8 cellular contexts compared by ENCODE assay signal in genomic region chr9:37486256-37486615, GRCh38. TPM values are rescaled to one million over a fixed set of nuclear protein-coding genes. Genes with fewer than 3 reads are reported as not detected.
DNase-seq lines count a peak whose midpoint lies in the region; ATAC-seq and TF ChIP-seq lines count a peak whose summit lies in the region.

No MANE protein-coding gene starts in this region.

- H3K4me1 ChIP-seq in stomach = peaks cover 24 to 44% (median 30%) of the 10 kb centered on the region in 4 donors

- H3K27me3 Mint-ChIP-seq in activated naive CD8-positive, alpha-beta T cell = peaks cover 5% of the 10 kb centered on the region
- peaks cover 3 to 9% (median 9%) of the 10 kb centered on the region in 3 donors for H3K27me3 Mint-ChIP-seq in immature natural killer cell (ENCODE audit: low read depth in 3 of 3)

- H3K4me3 ChIP-seq in stomach = peak overlapping the region; percentile 65 to 93 (median 82)

- intact Hi-C loops in stomach (cut with DNase I; ENCODE audit: low total_unique reads) = no loop called here

- TF ChIP-seq CTCF in stomach (IDR thresholded peaks at IDR 0.05) = no peak

- peaks cover 8% of the 10 kb centered on the region for H3K36me3 Mint-ChIP-seq in activated naive CD8-positive, alpha-beta T cell
- H3K36me3 Mint-ChIP-seq in immature natural killer cell = peaks cover 12 to 18% (median 13%) of the 10 kb centered on the region in 3 donors

- H3K27me3 ChIP-seq in stomach = peaks cover 0 to 6% (median 0%) of the 10 kb centered on the region in 3 donors

- no peak for TF ChIP-seq EP300 in stomach (IDR thresholded peaks at IDR 0.05)

- peak overlapping the region; percentile 89 for H3K27ac Mint-ChIP-seq in activated naive CD8-positive, alpha-beta T cell
- peak overlapping the region; percentile 90 to 96 (median 95) for H3K27ac Mint-ChIP-seq in immature natural killer cell

- peak; percentile 38 for DNase-seq in NCI-H82 (lab: John Stamatoyannopoulos, UW)
- DNase-seq in NCI-H82 treated with DMSO at 0.1 percent for 48 hours (lab: John Stamatoyannopoulos, UW; ENCODE audit: unreplicated experiment) = no peak
- DNase-seq in immature natural killer cell = no peak
- DNase-seq in stomach = no peak
- DNase-seq in inferior parietal cortex (ENCODE audit: extremely low spot score) = no peak
- no peak for DNase-seq in NCI-H1694 (lab: John Stamatoyannopoulos, UW)

- peaks cover 38% of the 10 kb centered on the region for H3K4me1 Mint-ChIP-seq in activated naive CD8-positive, alpha-beta T cell (ENCODE audit: low read depth)
- peaks cover 34 to 49% of the 10 kb centered on the region in 2 donors for H3K4me1 Mint-ChIP-seq in immature natural killer cell

- peaks cover 7 to 35% (median 31%) of the 10 kb centered on the region in 4 donors for H3K36me3 ChIP-seq in stomach

- H3K9me3 Mint-ChIP-seq in activated naive CD8-positive, alpha-beta T cell (ENCODE audit: low read depth) = no peaks in the 10 kb centered on the region
- H3K9me3 Mint-ChIP-seq in immature natural killer cell = no peaks in the 10 kb centered on the region

- TF ChIP-seq POLR2A in stomach (IDR thresholded peaks at IDR 0.05) = no peak

- 1 to 4% (median 3%) methylated on average over 7 of the region's 7 CpGs for WGBS in stomach, 5 donors

- no peaks in the 10 kb centered on the region for H3K9me3 ChIP-seq in stomach

- peak overlapping the region; percentile 99 for H3K4me3 Mint-ChIP-seq in activated naive CD8-positive, alpha-beta T cell
- peak overlapping the region; percentile 86 to 99 (median 94) for H3K4me3 Mint-ChIP-seq in immature natural killer cell

- ATAC-seq in GM21723 (IDR thresholded peaks at IDR 0.05; ENCODE audit: unreplicated experiment) = no peak

- H3K27ac ChIP-seq in stomach = peak overlapping the region; percentile 59 to 94 (median 86)

RNA-seq across cellular contexts. Expression of gene POLR1E, which starts 0.5 kb away (rescaled TPM):
- polyA plus RNA-seq in immature natural killer cell (10 to 100 TPM; 12.1 to 19.3 (median 16.7) TPM), stomach (10 to 100 TPM; 14.8 to 21.5 (median 17.3) TPM)
- 10 to 100 TPM in 4 of 5 donors, 1 to 10 TPM in 1; 5.5 to 26.4 (median 19.8) TPM for total RNA-seq in stomach

RNA-seq across cellular contexts. Expression of gene ZBTB5, which starts 21.0 kb away (rescaled TPM):
- polyA plus RNA-seq in immature natural killer cell = 1 to 10 TPM in 1 of 3 donors, under 1 TPM in 1, not detected in 1; 0.72 to 1.2 TPM
- 10 to 100 TPM in 3 of 5 donors, 1 to 10 TPM in 1, not detected in 1; 6.7 to 16.5 (median 13.8) TPM for total RNA-seq in stomach
- 1 to 10 TPM; 2.2 to 3.9 (median 2.6) TPM for polyA plus RNA-seq in stomach
